1 cellular context compared by ENCODE assay signal in genomic region chr6:16707101-16707783, GRCh38.
TF ChIP-seq lines count a peak whose summit lies in the region.

No MANE protein-coding gene starts in this region.

TF ChIP-seq in GM12878, 131 proteins besides CTCF, POLR2A, EP300 and RAD21 (continued from another document):
- TF ChIP-seq KAT2A (conservative IDR thresholded peaks at IDR 0.05; ENCODE audit: control insufficient read depth, low read depth, low read length), result no peak
- no peak for TF ChIP-seq ZNF687 (IDR thresholded peaks at IDR 0.05)
- no peak for TF ChIP-seq RELB (IDR thresholded peaks at IDR 0.05; ENCODE audit: low read depth)
- no peak for TF ChIP-seq CREB1 (IDR thresholded peaks at IDR 0.05; ENCODE audit: low read depth)
- TF ChIP-seq MEF2B (IDR thresholded peaks at IDR 0.05; ENCODE audit: partially characterized antibody, poor library complexity, severe bottlenecking), result no peak
